Comparison of ENCODE assay signal across 1 cellular context in genomic region chr7:107966701-107967100, GRCh38.
TF ChIP-seq lines count a peak whose summit lies in the region.

No MANE protein-coding gene starts in this region.

TF ChIP-seq in HepG2, 621 proteins besides CTCF, POLR2A, EP300 and RAD21 (continued from another document and continues in another):
- TF ChIP-seq RNF219 (CRISPR knock-in tag; IDR thresholded peaks at IDR 0.05) (no peak), FOXA1 (IDR thresholded peaks at IDR 0.05) (no peak), FOXA1 (CRISPR knock-in tag; IDR thresholded peaks at IDR 0.05) (peak; percentile 53; the same call in 1 of the 2 replicates), ZNF512 (CRISPR knock-in tag; IDR thresholded peaks at IDR 0.05) (no peak), ZHX1 (CRISPR knock-in tag; IDR thresholded peaks at IDR 0.05; ENCODE audit: low read depth) (no peak), ASH2L (IDR thresholded peaks at IDR 0.05; ENCODE audit: insufficient read length, low read depth, low read length) (no peak), GTF3A (CRISPR knock-in tag; conservative IDR thresholded peaks at IDR 0.05) (no peak), MIER3 (CRISPR knock-in tag; IDR thresholded peaks at IDR 0.05; ENCODE audit: borderline replicate concordance) (no peak), ZNF274 (CRISPR knock-in tag; IDR thresholded peaks at IDR 0.05) (no peak), SP1 (IDR thresholded peaks at IDR 0.05) (no peak), SP1 (CRISPR knock-in tag; IDR thresholded peaks at IDR 0.05) (no peak), ZNF251 (CRISPR knock-in tag; IDR thresholded peaks at IDR 0.05) (no peak), ZNF468 (CRISPR knock-in tag; IDR thresholded peaks at IDR 0.05) (no peak), CAMTA2 (CRISPR knock-in tag; IDR thresholded peaks at IDR 0.05; ENCODE audit: borderline replicate concordance) (no peak), ZNF713 (CRISPR knock-in tag; IDR thresholded peaks at IDR 0.05) (no peak), PPARG (CRISPR knock-in tag; conservative IDR thresholded peaks at IDR 0.05) (no peak), ZNF460 (CRISPR knock-in tag; IDR thresholded peaks at IDR 0.05; ENCODE audit: borderline replicate concordance) (no peak), SSRP1 (CRISPR knock-in tag; IDR thresholded peaks at IDR 0.05) (no peak), NFRKB (IDR thresholded peaks at IDR 0.05) (no peak), FUBP1 (CRISPR knock-in tag; IDR thresholded peaks at IDR 0.05; ENCODE audit: borderline replicate concordance) (no peak), MEIS1 (CRISPR knock-in tag; IDR thresholded peaks at IDR 0.05; ENCODE audit: borderline replicate concordance) (no peak), JARID2 (CRISPR knock-in tag; IDR thresholded peaks at IDR 0.05; ENCODE audit: insufficient replicate concordance) (no peak), ETV5 (CRISPR knock-in tag; IDR thresholded peaks at IDR 0.05; ENCODE audit: borderline replicate concordance) (no peak), RFXAP (CRISPR knock-in tag; IDR thresholded peaks at IDR 0.05; ENCODE audit: borderline replicate concordance) (no peak), ZNF281 (CRISPR knock-in tag; IDR thresholded peaks at IDR 0.05; ENCODE audit: borderline replicate concordance) (no peak), ARNT2 (CRISPR knock-in tag; IDR thresholded peaks at IDR 0.05; ENCODE audit: low read depth) (no peak), ZNF557 (CRISPR knock-in tag; IDR thresholded peaks at IDR 0.05) (no peak), TGIF2 (CRISPR knock-in tag; IDR thresholded peaks at IDR 0.05) (no peak), ZNF337 (CRISPR knock-in tag; IDR thresholded peaks at IDR 0.05; ENCODE audit: borderline replicate concordance, low read depth) (no peak), MYC (CRISPR knock-in tag; IDR thresholded peaks at IDR 0.05; ENCODE audit: borderline replicate concordance) (no peak), HMG20A (CRISPR knock-in tag; IDR thresholded peaks at IDR 0.05; ENCODE audit: borderline replicate concordance) (peak; percentile 39; the same call in 1 of the 2 replicates), FLYWCH1 (CRISPR knock-in tag; IDR thresholded peaks at IDR 0.05) (no peak), TCF12 (IDR thresholded peaks at IDR 0.05) (no peak), TCF12 (CRISPR knock-in tag; IDR thresholded peaks at IDR 0.05) (no peak), HMGXB3 (CRISPR knock-in tag; IDR thresholded peaks at IDR 0.05; ENCODE audit: borderline replicate concordance) (no peak), ARNT (IDR thresholded peaks at IDR 0.05) (no peak), NPAS2 (CRISPR knock-in tag; IDR thresholded peaks at IDR 0.05; ENCODE audit: borderline replicate concordance) (no peak), XBP1 (CRISPR knock-in tag; IDR thresholded peaks at IDR 0.05) (no peak), RERE (CRISPR knock-in tag; IDR thresholded peaks at IDR 0.05; ENCODE audit: low read depth) (0 out of 2 replicates have a peak, but pooled peaks have one; percentile 22), SAFB2 (CRISPR knock-in tag; IDR thresholded peaks at IDR 0.05; ENCODE audit: borderline replicate concordance, low read depth) (no peak), SOX13 (IDR thresholded peaks at IDR 0.05) (0 out of 2 replicates have a peak, but pooled peaks have one; percentile 22), SOX13 (CRISPR knock-in tag; conservative IDR thresholded peaks at IDR 0.05 in 1 of 2, IDR thresholded peaks at IDR 0.05 in 1 of 2) (peak in 1 of 2 experiments; percentile 76; a peak in 2 of 4 replicates), SMYD3 (CRISPR knock-in tag; IDR thresholded peaks at IDR 0.05) (no peak), ZNF101 (CRISPR knock-in tag; IDR thresholded peaks at IDR 0.05; ENCODE audit: borderline replicate concordance, low read depth) (no peak), ZNF644 (CRISPR knock-in tag; IDR thresholded peaks at IDR 0.05; ENCODE audit: low read depth) (peak; percentile 39; the same call in 1 of the 2 replicates)
